ENCODE assay signal across 1 cellular context in the genomic region with DNA sequence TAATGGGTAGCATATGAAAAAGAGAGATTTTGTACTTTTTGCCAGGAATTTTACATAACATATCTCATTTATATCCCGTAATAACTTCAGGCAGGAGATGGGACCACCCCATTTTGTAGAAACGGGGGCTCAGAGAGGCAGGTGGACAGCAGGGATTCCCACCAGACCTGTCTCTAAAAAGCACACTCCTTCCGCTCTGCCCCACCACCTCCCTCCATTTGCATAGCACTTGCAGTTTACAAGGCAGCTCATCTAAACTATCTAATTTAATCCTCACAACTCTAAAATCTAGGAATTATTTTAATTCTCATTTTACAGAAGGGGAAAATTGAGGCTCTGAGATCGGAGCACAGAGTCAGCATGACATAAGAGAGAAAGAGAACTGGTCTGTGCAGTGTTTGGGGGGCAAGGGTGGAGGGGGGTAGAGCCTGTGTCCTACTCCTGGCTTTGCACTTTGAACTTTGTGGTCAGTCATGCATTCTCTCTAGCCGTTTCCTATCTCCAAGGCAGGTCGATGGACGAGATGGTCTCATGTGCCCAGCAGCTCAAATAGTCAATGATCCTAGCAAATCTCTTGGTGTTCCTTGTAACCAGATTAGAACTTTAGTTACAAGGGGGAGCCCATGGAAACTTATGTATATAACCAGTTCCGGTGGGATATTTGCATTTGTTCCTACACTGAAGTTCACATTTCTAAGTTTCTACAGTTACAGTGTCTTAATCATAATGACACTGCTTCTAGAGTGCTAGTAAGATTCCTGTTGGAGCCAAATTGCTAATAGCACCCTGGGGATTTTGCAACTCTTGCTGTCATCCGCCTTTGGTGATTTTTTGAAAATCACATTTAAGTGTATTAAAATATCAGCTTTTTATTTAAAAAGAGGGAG.
TF ChIP-seq lines count a peak whose summit lies in the region.

No MANE protein-coding gene starts in this region.

TF ChIP-seq in GM12878, 131 proteins besides CTCF, POLR2A, EP300 and RAD21 (continues in another document):
- TF ChIP-seq, protein P1, sequence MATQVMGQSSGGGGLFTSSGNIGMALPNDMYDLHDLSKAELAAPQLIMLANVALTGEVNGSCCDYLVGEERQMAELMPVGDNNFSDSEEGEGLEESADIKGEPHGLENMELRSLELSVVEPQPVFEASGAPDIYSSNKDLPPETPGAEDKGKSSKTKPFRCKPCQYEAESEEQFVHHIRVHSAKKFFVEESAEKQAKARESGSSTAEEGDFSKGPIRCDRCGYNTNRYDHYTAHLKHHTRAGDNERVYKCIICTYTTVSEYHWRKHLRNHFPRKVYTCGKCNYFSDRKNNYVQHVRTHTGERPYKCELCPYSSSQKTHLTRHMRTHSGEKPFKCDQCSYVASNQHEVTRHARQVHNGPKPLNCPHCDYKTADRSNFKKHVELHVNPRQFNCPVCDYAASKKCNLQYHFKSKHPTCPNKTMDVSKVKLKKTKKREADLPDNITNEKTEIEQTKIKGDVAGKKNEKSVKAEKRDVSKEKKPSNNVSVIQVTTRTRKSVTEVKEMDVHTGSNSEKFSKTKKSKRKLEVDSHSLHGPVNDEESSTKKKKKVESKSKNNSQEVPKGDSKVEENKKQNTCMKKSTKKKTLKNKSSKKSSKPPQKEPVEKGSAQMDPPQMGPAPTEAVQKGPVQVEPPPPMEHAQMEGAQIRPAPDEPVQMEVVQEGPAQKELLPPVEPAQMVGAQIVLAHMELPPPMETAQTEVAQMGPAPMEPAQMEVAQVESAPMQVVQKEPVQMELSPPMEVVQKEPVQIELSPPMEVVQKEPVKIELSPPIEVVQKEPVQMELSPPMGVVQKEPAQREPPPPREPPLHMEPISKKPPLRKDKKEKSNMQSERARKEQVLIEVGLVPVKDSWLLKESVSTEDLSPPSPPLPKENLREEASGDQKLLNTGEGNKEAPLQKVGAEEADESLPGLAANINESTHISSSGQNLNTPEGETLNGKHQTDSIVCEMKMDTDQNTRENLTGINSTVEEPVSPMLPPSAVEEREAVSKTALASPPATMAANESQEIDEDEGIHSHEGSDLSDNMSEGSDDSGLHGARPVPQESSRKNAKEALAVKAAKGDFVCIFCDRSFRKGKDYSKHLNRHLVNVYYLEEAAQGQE (IDR thresholded peaks at IDR 0.05; ENCODE audit: low read depth, low read length), result no peak
- TF ChIP-seq, protein P2, sequence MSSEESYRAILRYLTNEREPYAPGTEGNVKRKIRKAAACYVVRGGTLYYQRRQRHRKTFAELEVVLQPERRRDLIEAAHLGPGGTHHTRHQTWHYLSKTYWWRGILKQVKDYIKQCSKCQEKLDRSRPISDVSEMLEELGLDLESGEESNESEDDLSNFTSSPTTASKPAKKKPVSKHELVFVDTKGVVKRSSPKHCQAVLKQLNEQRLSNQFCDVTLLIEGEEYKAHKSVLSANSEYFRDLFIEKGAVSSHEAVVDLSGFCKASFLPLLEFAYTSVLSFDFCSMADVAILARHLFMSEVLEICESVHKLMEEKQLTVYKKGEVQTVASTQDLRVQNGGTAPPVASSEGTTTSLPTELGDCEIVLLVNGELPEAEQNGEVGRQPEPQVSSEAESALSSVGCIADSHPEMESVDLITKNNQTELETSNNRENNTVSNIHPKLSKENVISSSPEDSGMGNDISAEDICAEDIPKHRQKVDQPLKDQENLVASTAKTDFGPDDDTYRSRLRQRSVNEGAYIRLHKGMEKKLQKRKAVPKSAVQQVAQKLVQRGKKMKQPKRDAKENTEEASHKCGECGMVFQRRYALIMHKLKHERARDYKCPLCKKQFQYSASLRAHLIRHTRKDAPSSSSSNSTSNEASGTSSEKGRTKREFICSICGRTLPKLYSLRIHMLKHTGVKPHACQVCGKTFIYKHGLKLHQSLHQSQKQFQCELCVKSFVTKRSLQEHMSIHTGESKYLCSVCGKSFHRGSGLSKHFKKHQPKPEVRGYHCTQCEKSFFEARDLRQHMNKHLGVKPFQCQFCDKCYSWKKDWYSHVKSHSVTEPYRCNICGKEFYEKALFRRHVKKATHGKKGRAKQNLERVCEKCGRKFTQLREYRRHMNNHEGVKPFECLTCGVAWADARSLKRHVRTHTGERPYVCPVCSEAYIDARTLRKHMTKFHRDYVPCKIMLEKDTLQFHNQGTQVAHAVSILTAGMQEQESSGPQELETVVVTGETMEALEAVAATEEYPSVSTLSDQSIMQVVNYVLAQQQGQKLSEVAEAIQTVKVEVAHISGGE (CRISPR knock-in tag; IDR thresholded peaks at IDR 0.05), result no peak
- no peak for TF ChIP-seq MXI1 (IDR thresholded peaks at IDR 0.05; ENCODE audit: low read depth, low read length)
- TF ChIP-seq, protein P3, sequence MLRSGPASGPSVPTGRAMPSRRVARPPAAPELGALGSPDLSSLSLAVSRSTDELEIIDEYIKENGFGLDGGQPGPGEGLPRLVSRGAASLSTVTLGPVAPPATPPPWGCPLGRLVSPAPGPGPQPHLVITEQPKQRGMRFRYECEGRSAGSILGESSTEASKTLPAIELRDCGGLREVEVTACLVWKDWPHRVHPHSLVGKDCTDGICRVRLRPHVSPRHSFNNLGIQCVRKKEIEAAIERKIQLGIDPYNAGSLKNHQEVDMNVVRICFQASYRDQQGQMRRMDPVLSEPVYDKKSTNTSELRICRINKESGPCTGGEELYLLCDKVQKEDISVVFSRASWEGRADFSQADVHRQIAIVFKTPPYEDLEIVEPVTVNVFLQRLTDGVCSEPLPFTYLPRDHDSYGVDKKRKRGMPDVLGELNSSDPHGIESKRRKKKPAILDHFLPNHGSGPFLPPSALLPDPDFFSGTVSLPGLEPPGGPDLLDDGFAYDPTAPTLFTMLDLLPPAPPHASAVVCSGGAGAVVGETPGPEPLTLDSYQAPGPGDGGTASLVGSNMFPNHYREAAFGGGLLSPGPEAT (IDR thresholded peaks at IDR 0.05; ENCODE audit: low read depth), result 0 out of 2 replicates have a peak, but pooled peaks have one; percentile 29
- TF ChIP-seq WRNIP1 (IDR thresholded peaks at IDR 0.05; ENCODE audit: borderline replicate concordance, low read depth, low read length), result no peak
- TF ChIP-seq SIX5 (IDR thresholded peaks at IDR 0.05; ENCODE audit: low read depth, low read length, severe bottlenecking), result no peak
- TF ChIP-seq MYB (IDR thresholded peaks at IDR 0.05; ENCODE audit: borderline replicate concordance, low read depth, low read length), result no peak
- no peak for TF ChIP-seq NRF1 (conservative IDR thresholded peaks at IDR 0.05; ENCODE audit: low read depth, low read length)
- TF ChIP-seq TCF7 (IDR thresholded peaks at IDR 0.05; ENCODE audit: borderline replicate concordance), result no peak
- no peak for TF ChIP-seq IRF4 (IDR thresholded peaks at IDR 0.05; ENCODE audit: low read depth, low read length)
- TF ChIP-seq, protein P4, sequence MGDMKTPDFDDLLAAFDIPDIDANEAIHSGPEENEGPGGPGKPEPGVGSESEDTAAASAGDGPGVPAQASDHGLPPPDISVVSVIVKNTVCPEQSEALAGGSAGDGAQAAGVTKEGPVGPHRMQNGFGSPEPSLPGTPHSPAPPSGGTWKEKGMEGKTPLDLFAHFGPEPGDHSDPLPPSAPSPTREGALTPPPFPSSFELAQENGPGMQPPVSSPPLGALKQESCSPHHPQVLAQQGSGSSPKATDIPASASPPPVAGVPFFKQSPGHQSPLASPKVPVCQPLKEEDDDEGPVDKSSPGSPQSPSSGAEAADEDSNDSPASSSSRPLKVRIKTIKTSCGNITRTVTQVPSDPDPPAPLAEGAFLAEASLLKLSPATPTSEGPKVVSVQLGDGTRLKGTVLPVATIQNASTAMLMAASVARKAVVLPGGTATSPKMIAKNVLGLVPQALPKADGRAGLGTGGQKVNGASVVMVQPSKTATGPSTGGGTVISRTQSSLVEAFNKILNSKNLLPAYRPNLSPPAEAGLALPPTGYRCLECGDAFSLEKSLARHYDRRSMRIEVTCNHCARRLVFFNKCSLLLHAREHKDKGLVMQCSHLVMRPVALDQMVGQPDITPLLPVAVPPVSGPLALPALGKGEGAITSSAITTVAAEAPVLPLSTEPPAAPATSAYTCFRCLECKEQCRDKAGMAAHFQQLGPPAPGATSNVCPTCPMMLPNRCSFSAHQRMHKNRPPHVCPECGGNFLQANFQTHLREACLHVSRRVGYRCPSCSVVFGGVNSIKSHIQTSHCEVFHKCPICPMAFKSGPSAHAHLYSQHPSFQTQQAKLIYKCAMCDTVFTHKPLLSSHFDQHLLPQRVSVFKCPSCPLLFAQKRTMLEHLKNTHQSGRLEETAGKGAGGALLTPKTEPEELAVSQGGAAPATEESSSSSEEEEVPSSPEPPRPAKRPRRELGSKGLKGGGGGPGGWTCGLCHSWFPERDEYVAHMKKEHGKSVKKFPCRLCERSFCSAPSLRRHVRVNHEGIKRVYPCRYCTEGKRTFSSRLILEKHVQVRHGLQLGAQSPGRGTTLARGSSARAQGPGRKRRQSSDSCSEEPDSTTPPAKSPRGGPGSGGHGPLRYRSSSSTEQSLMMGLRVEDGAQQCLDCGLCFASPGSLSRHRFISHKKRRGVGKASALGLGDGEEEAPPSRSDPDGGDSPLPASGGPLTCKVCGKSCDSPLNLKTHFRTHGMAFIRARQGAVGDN (IDR thresholded peaks at IDR 0.05), result no peak
- TF ChIP-seq FOS (IDR thresholded peaks at IDR 0.05; ENCODE audit: borderline replicate concordance, extremely low read depth, insufficient read length), result no peak
- TF ChIP-seq NBN (IDR thresholded peaks at IDR 0.05), result no peak
- no peak for TF ChIP-seq KDM1A (IDR thresholded peaks at IDR 0.05; ENCODE audit: borderline replicate concordance)
- TF ChIP-seq ZNF274 (IDR thresholded peaks at IDR 0.05; ENCODE audit: insufficient read depth, insufficient read length), result no peak
- TF ChIP-seq, protein P5, sequence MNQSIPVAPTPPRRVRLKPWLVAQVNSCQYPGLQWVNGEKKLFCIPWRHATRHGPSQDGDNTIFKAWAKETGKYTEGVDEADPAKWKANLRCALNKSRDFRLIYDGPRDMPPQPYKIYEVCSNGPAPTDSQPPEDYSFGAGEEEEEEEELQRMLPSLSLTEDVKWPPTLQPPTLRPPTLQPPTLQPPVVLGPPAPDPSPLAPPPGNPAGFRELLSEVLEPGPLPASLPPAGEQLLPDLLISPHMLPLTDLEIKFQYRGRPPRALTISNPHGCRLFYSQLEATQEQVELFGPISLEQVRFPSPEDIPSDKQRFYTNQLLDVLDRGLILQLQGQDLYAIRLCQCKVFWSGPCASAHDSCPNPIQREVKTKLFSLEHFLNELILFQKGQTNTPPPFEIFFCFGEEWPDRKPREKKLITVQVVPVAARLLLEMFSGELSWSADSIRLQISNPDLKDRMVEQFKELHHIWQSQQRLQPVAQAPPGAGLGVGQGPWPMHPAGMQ (IDR thresholded peaks at IDR 0.05; ENCODE audit: borderline replicate concordance), result no peak
- no peak for TF ChIP-seq BACH1 (IDR thresholded peaks at IDR 0.05; ENCODE audit: borderline replicate concordance)
- no peak for TF ChIP-seq SMAD1 (IDR thresholded peaks at IDR 0.05; ENCODE audit: low read depth, partially characterized antibody)
- peak; percentile 41; the same call in 1 of the 2 replicates for TF ChIP-seq RUNX3 (IDR thresholded peaks at IDR 0.05; ENCODE audit: low read length)
- TF ChIP-seq TARDBP (IDR thresholded peaks at IDR 0.05; ENCODE audit: borderline replicate concordance), result no peak
- no peak for TF ChIP-seq RCOR1 (conservative IDR thresholded peaks at IDR 0.05; ENCODE audit: low read depth, low read length)
- TF ChIP-seq, protein P6, sequence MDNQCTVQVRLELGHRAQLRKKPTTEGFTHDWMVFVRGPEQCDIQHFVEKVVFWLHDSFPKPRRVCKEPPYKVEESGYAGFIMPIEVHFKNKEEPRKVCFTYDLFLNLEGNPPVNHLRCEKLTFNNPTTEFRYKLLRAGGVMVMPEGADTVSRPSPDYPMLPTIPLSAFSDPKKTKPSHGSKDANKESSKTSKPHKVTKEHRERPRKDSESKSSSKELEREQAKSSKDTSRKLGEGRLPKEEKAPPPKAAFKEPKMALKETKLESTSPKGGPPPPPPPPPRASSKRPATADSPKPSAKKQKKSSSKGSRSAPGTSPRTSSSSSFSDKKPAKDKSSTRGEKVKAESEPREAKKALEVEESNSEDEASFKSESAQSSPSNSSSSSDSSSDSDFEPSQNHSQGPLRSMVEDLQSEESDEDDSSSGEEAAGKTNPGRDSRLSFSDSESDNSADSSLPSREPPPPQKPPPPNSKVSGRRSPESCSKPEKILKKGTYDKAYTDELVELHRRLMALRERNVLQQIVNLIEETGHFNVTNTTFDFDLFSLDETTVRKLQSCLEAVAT (IDR thresholded peaks at IDR 0.05), result no peak
- peak; percentile 45; the same call in 1 of the 2 replicates for TF ChIP-seq NR2F1 (conservative IDR thresholded peaks at IDR 0.05)
- no peak for TF ChIP-seq PAX5 (IDR thresholded peaks at IDR 0.05; ENCODE audit: borderline replicate concordance, low read depth, low read length)
- TF ChIP-seq ZNF384 (IDR thresholded peaks at IDR 0.05; ENCODE audit: borderline replicate concordance, low read depth, low read length), result no peak
- no peak for TF ChIP-seq ZNF217 (IDR thresholded peaks at IDR 0.05)
- TF ChIP-seq EED (IDR thresholded peaks at IDR 0.05; ENCODE audit: low read depth), result no peak
- no peak for TF ChIP-seq HDAC6 (IDR thresholded peaks at IDR 0.05; ENCODE audit: unreplicated experiment)
- TF ChIP-seq, protein P7, sequence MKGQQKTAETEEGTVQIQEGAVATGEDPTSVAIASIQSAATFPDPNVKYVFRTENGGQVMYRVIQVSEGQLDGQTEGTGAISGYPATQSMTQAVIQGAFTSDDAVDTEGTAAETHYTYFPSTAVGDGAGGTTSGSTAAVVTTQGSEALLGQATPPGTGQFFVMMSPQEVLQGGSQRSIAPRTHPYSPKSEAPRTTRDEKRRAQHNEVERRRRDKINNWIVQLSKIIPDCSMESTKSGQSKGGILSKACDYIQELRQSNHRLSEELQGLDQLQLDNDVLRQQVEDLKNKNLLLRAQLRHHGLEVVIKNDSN (IDR thresholded peaks at IDR 0.05; ENCODE audit: borderline replicate concordance, extremely low read length, insufficient read depth, low read depth, low read length), result no peak
- TF ChIP-seq, protein P8, sequence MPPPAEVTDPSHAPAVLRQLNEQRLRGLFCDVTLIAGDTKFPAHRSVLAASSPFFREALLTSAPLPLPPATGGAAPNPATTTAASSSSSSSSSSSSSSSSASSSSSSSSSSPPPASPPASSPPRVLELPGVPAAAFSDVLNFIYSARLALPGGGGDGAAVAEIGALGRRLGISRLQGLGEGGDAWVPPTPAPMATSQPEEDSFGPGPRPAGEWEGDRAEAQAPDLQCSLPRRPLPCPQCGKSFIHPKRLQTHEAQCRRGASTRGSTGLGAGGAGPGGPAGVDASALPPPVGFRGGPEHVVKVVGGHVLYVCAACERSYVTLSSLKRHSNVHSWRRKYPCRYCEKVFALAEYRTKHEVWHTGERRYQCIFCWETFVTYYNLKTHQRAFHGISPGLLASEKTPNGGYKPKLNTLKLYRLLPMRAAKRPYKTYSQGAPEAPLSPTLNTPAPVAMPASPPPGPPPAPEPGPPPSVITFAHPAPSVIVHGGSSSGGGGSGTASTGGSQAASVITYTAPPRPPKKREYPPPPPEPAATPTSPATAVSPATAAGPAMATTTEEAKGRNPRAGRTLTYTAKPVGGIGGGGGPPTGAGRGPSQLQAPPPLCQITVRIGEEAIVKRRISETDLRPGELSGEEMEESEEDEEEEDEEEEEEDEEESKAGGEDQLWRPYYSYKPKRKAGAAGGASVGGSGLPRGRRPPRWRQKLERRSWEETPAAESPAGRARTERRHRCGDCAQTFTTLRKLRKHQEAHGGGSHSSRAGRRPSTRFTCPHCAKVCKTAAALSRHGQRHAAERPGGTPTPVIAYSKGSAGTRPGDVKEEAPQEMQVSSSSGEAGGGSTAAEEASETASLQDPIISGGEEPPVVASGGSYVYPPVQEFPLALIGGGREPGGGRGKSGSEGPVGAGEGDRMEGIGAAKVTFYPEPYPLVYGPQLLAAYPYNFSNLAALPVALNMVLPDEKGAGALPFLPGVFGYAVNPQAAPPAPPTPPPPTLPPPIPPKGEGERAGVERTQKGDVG (CRISPR knock-in tag; IDR thresholded peaks at IDR 0.05), result no peak
- TF ChIP-seq FOXM1 (IDR thresholded peaks at IDR 0.05; ENCODE audit: low read depth, low read length), result no peak
